ENCODE assay signal across 29 cellular contexts in the genomic region with DNA sequence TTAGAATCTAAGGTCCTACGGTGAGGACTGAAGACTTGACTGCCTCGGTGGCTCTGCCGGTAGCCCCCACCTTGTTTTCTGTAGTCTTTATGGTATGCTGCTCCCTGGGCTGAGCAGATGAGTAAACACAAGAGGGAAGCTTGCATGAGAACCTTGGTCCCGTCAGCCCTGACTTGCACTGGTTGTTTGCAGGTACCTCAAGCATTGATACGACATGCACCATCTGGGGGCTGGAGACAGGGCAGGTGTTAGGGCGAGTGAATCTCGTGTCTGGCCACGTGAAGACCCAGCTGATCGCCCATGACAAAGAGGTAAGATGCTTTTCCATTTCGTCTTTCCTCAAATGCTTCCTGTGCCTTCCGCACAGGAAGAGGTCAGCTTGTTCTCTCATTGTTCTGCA. TPM values are rescaled to one million over a fixed set of nuclear protein-coding genes. Genes with fewer than 3 reads are reported as not detected.
DNase-seq lines count a peak whose midpoint lies in the region; ATAC-seq and TF ChIP-seq lines count a peak whose summit lies in the region.
"Had no signal": no experiment of that assay in that cellular context is flagged by ENCODE, and none has a peak within 500 bp of the region (broad histone marks: within the 10 kb centered on the region; RNA-seq: fewer than 3 reads in every experiment).

No MANE protein-coding gene starts in this region.

- H3K56ac ChIP-seq in H9 (ENCODE audit: insufficient read length, low read depth, low read length), result no peak overlapping the region

- no peak overlapping the region for H2BK5ac ChIP-seq in H9 (ENCODE audit: insufficient read length, low read length)

- H3K14ac ChIP-seq in H9 (ENCODE audit: insufficient read depth, low read length), result no peak overlapping the region

- no peak overlapping the region for H2AK5ac ChIP-seq in H9 (ENCODE audit: insufficient read length, low read length)

- no peak overlapping the region for H3K4me3 ChIP-seq in body of pancreas
- H3K4me3 ChIP-seq: GM23248, heart right ventricle, pancreas, spleen, vagina had no signal

- H4K8ac ChIP-seq in H9 (replicated peaks; ENCODE audit: insufficient read length, low read depth, low read length), result no peak overlapping the region

- no peaks in the 10 kb centered on the region for H3K9me3 Mint-ChIP-seq in H9
- H3K9me3 Mint-ChIP-seq in progenitor cell of endocrine pancreas (ENCODE audit: low read depth), result no peaks in the 10 kb centered on the region
- H3K9me3 Mint-ChIP-seq: activated naive CD8-positive, alpha-beta T cell treated with anti-CD3 and anti-CD28 coated beads, Interleukin-2, amount 10 ng/mL, durations not matched to agents 7 days and 5 days; CD4-positive, CD25-positive, alpha-beta regulatory T cell; natural killer cell; stimulated activated naive B cell treated with anti-CD40 and anti-IgM and Interleukin-4, amounts not matched to agents 10 μg/mL and 1 μg/mL and 100 μg/mL, for 72 hours had no signal

- H3K27ac Mint-ChIP-seq in H9 (peak overlapping the region; percentile 4 to 88 (median 80); a peak in 3 of 7 replicates), progenitor cell of endocrine pancreas (peak overlapping the region; percentile 91)
- H3K27ac Mint-ChIP-seq: activated naive CD8-positive, alpha-beta T cell treated with anti-CD3 and anti-CD28 coated beads, Interleukin-2, amount 10 ng/mL, durations not matched to agents 7 days and 5 days; natural killer cell; stimulated activated naive B cell treated with anti-CD40 and anti-IgM and Interleukin-4, amounts not matched to agents 10 μg/mL and 1 μg/mL and 100 μg/mL, for 72 hours had no signal

- H3K23ac ChIP-seq in H9 (ENCODE audit: insufficient read length, low read depth, low read length), result no peak overlapping the region

- peaks cover 0 to 9% of the 10 kb centered on the region in 2 donors for H3K36me3 ChIP-seq in body of pancreas (replicated peaks in 1 of 2; ENCODE audit: insufficient read depth in 1 of 2, low read depth in 2 of 2)

- no peak for TF ChIP-seq POLR2A in body of pancreas (IDR thresholded peaks at IDR 0.05)

- H3K27me3 Mint-ChIP-seq in H9 (ENCODE audit: low read depth), result no peaks in the 10 kb centered on the region
- no peaks in the 10 kb centered on the region for H3K27me3 Mint-ChIP-seq in progenitor cell of endocrine pancreas
- H3K27me3 Mint-ChIP-seq: activated naive CD8-positive, alpha-beta T cell treated with anti-CD3 and anti-CD28 coated beads, Interleukin-2, amount 10 ng/mL, durations not matched to agents 7 days and 5 days; CD4-positive, CD25-positive, alpha-beta regulatory T cell; stimulated activated naive B cell treated with anti-CD40 and anti-IgM and Interleukin-4, amounts not matched to agents 10 μg/mL and 1 μg/mL and 100 μg/mL, for 72 hours had no signal

- no peak for ATAC-seq in body of pancreas
- ATAC-seq in left cardiac atrium, result no peak
- ATAC-seq: left lobe of liver; natural killer cell; SK-N-SH treated with all-trans-retinoic acid at 6 μM for 48 hours; stimulated activated naive B cell treated with anti-CD40 and anti-IgM and Interleukin-4, amounts not matched to agents 10 μg/mL and 1 μg/mL and 100 μg/mL, for 72 hours had no signal

- TF ChIP-seq CTCF in H9 (conservative IDR thresholded peaks at IDR 0.05) (no peak), body of pancreas (IDR thresholded peaks at IDR 0.05) (no peak), progenitor cell of endocrine pancreas (IDR thresholded peaks at IDR 0.05; ENCODE audit: unreplicated experiment) (no peak)

- H3K4me1 Mint-ChIP-seq in H9 (peaks cover 17 to 19% of the 10 kb centered on the region in 2 experiments), progenitor cell of endocrine pancreas (ENCODE audit: low read depth) (peaks cover 36% of the 10 kb centered on the region)
- H3K4me1 Mint-ChIP-seq: activated naive CD8-positive, alpha-beta T cell treated with anti-CD3 and anti-CD28 coated beads, Interleukin-2, amount 10 ng/mL, durations not matched to agents 7 days and 5 days had no signal

- H3K4me1 ChIP-seq in H9 (ENCODE audit: insufficient read depth, low read length), result peaks cover 2% of the 10 kb centered on the region; the same call in 1 of the 2 replicates
- peaks cover 26% of the 10 kb centered on the region for H3K4me1 ChIP-seq in body of pancreas
- H3K4me1 ChIP-seq: spleen had no signal

- H3K27ac ChIP-seq in H9 (ENCODE audit: insufficient read length, low read depth, low read length), result no peak overlapping the region
- H3K27ac ChIP-seq in body of pancreas, result peak overlapping the region in 2 of 4 donors; percentile 4 to 53
- H3K27ac ChIP-seq: GM23248, vagina had no signal

- H3K36me3 Mint-ChIP-seq in H9 (ENCODE audit: insufficient read depth in 1 of 3, low read depth in 3 of 3) (peaks cover 13 to 51% (median 43%) of the 10 kb centered on the region in 3 experiments; a peak in 6 of 7 replicates), progenitor cell of endocrine pancreas (ENCODE audit: insufficient read depth) (peaks cover 20% of the 10 kb centered on the region)

- no CpG with 5 or more reads among the region's 11 CpGs for WGBS in H9 (ENCODE audit: extremely low coverage, insufficient read length, low lambda C conversion rate)
- WGBS in body of pancreas, 2 donors, result 54 to 57% methylated on average over 11 of the region's 11 CpGs

- H3K4me3 Mint-ChIP-seq in H9 (no peak overlapping the region), progenitor cell of endocrine pancreas (ENCODE audit: low read depth) (peak overlapping the region; percentile 14)
- H3K4me3 Mint-ChIP-seq: activated naive CD8-positive, alpha-beta T cell treated with anti-CD3 and anti-CD28 coated beads, Interleukin-2, amount 10 ng/mL, durations not matched to agents 7 days and 5 days; CD4-positive, CD25-positive, alpha-beta regulatory T cell; natural killer cell; stimulated activated naive B cell treated with anti-CD40 and anti-IgM and Interleukin-4, amounts not matched to agents 10 μg/mL and 1 μg/mL and 100 μg/mL, for 72 hours had no signal

- H3K79me1 ChIP-seq in H9 (ENCODE audit: insufficient read depth, low read depth, low read length, poor library complexity, severe bottlenecking), result peaks cover 3% of the 10 kb centered on the region

- no peak overlapping the region for H2BK15ac ChIP-seq in H9 (ENCODE audit: low read depth, low read length)

- H3T11ph ChIP-seq in H9 (ENCODE audit: low read length), result no peak overlapping the region

- no peak overlapping the region for H3K9ac ChIP-seq in H9 (ENCODE audit: extremely low read depth, insufficient read length, low read length)
- H3K9ac ChIP-seq: GM23248 had no signal

- H3K27me3 ChIP-seq in H9 (ENCODE audit: insufficient read depth, low read length), result no peaks in the 10 kb centered on the region
- H3K27me3 ChIP-seq in body of pancreas, result no peaks in the 10 kb centered on the region
- H3K27me3 ChIP-seq: heart right ventricle, pancreas, spleen, vagina had no signal

- H4K5ac ChIP-seq in H9 (ENCODE audit: insufficient read length, low read depth, low read length), result no peak overlapping the region

- H3K9me3 ChIP-seq in H9 (ENCODE audit: control insufficient read depth, low read depth, low read length) (no peaks in the 10 kb centered on the region), body of pancreas (no peaks in the 10 kb centered on the region)
- H3K9me3 ChIP-seq: heart right ventricle, pancreas, spleen, vagina had no signal

- H2AFZ ChIP-seq in H9 (ENCODE audit: low read length), result no peak overlapping the region
- H2AFZ ChIP-seq: GM23248 had no signal

- no peaks in the 10 kb centered on the region for H4K20me1 ChIP-seq in H9 (ENCODE audit: control insufficient read depth, insufficient read depth, insufficient read length)

- H2BK120ac ChIP-seq in H9 (ENCODE audit: low read depth, low read length, poor library complexity, severe bottlenecking), result no peak overlapping the region

- H3K18ac ChIP-seq in H9 (ENCODE audit: insufficient read length, low read depth, low read length), result no peak overlapping the region

- H2BK12ac ChIP-seq in H9 (ENCODE audit: insufficient read length, low read depth, low read length), result no peak overlapping the region

- no peaks in the 10 kb centered on the region for H3K23me2 ChIP-seq in H9 (ENCODE audit: insufficient read length, low read depth, low read length, poor library complexity, severe bottlenecking)

- DNase-seq in H9, result peak; percentile 39
- peak in 3 of 4 donors; percentile 22 to 49 (median 34) for DNase-seq in body of pancreas
- DNase-seq in kidney tubule cell (ENCODE audit: low spot score), result peak; percentile 14
- no peak for DNase-seq in progenitor cell of endocrine pancreas (ENCODE audit: low spot score, unreplicated experiment)
- DNase-seq in HuH-7 (ENCODE audit: low spot score), result no peak
- no peak for DNase-seq in left cardiac atrium
- DNase-seq in NCI-H2029 (lab: John Stamatoyannopoulos, UW), result no peak
- DNase-seq: activated CD4-positive, alpha-beta T cell treated with anti-CD3 and anti-CD28 coated beads, Interleukin-2, amount 50 U/mL, for 4 hours; activated CD8-positive, alpha-beta memory T cell treated with anti-CD3 and anti-CD28 coated beads, Interleukin-2, amount 50 U/mL, for 48 hours; activated effector memory CD4-positive, alpha-beta T cell treated with Interleukin-2 at 50 U/mL for 16 hours; activated naive CD8-positive, alpha-beta T cell treated with anti-CD3 and anti-CD28 coated beads, Interleukin-2, amount 10 ng/mL, durations not matched to agents 7 days and 5 days; CD4-positive, CD25-positive, alpha-beta regulatory T cell; central memory CD4-positive, alpha-beta T cell; DMS153; erythroblast; GM23248; heart right ventricle; natural killer cell; NCI-H1436 treated with DMSO at 0.1 percent for 48 hours; pancreas; right cardiac atrium; RPMI8226; spleen; stimulated activated CD4-positive, alpha-beta T cell treated with anti-CD3 and anti-CD28 coated beads, Interleukin-2, amount 100 ng/mL, for 48 hours; stimulated activated naive B cell treated with anti-CD40 and anti-IgM and Interleukin-4, amounts not matched to agents 10 μg/mL and 1 μg/mL and 100 μg/mL, for 72 hours had no signal

- H2BK20ac ChIP-seq in H9 (ENCODE audit: low read depth, low read length, poor library complexity, severe bottlenecking), result no peak overlapping the region

- intact Hi-C loops in body of pancreas (cut with DNase I) (no loop called here), left cardiac atrium (cut with DNase I) (no loop called here)

- H3K4ac ChIP-seq in H9 (ENCODE audit: low read depth, low read length), result no peak overlapping the region

- no peak overlapping the region for H3K4me2 ChIP-seq in H9 (ENCODE audit: insufficient read depth, insufficient read length, low read length)

- H3K79me2 ChIP-seq in H9 (ENCODE audit: insufficient read depth, low read length), result 0 out of 2 replicates have a peak, but pooled peaks cover 1% of the 10 kb centered on the region

- H4K91ac ChIP-seq in H9 (ENCODE audit: insufficient read length, low read depth, low read length), result no peak overlapping the region

RNA-seq across cellular contexts. Expression of a gene that starts 21.1 kb away (rescaled TPM):
- total RNA-seq in H9 (2021) (28.9 and 30.2 TPM in 2 replicates), body of pancreas (10 to 100 TPM in 1 of 2 donors, 1 to 10 TPM in 1; 9.3 to 10.5 TPM), progenitor cell of endocrine pancreas (18.2 and 19.2 TPM in 2 replicates), left cardiac atrium (10 to 100 TPM; 32.4 to 33.6 TPM)

RNA-seq across cellular contexts. Expression of a gene that starts 29.4 kb away (rescaled TPM):
- total RNA-seq in H9 (2021), result 86.2 and 88.8 TPM in 2 replicates
- total RNA-seq in body of pancreas, result 10 to 100 TPM; 16.8 to 16.9 TPM
- 134 and 135 TPM in 2 replicates for total RNA-seq in progenitor cell of endocrine pancreas
- 10 to 100 TPM; 43.5 to 49.5 TPM for total RNA-seq in left cardiac atrium

RNA-seq across cellular contexts. Expression of a gene that starts 42.6 kb away (rescaled TPM):
- 21.1 and 24.3 TPM in 2 replicates for total RNA-seq in H9 (2021)
- 10 to 100 TPM; 21.0 to 33.3 TPM for total RNA-seq in body of pancreas
- total RNA-seq in progenitor cell of endocrine pancreas, result 19.1 and 22.0 TPM in 2 replicates
- 10 to 100 TPM; 38.2 to 45.3 TPM for total RNA-seq in left cardiac atrium

RNA-seq across cellular contexts. Expression of a gene that starts 56.5 kb away (rescaled TPM):
- total RNA-seq in H9 (2021), result 1.6 and 2.3 TPM in 2 replicates
- total RNA-seq in body of pancreas, result under 1 TPM in 1 of 2 donors, not detected in 1; 0.78 TPM
- total RNA-seq in progenitor cell of endocrine pancreas, result 12.0 and 13.2 TPM in 2 replicates
- not detected for total RNA-seq in left cardiac atrium
- total RNA-seq: activated naive CD8-positive, alpha-beta T cell treated with anti-CD3 and anti-CD28 coated beads, Interleukin-2, amount 10 ng/mL, durations not matched to agents 7 days and 5 days; astrocyte; CD4-positive, CD25-positive, alpha-beta regulatory T cell; GM23248; left lobe of liver; natural killer cell; right cardiac atrium; spleen; vagina had no signal

Comparison
In these comparisons a context has a peak if more than half of its experiments do, and no peak if none do; other contexts are left out.
1. DNase-seq: peak in H9 (single experiment), body of pancreas (3 of 4) and kidney tubule cell (single experiment); none in progenitor cell of endocrine pancreas (single experiment), HuH-7 (single experiment), left cardiac atrium (single experiment) and NCI-H2029 (single experiment).